ENCODE assay signal across 1 cellular context in the genomic region with DNA sequence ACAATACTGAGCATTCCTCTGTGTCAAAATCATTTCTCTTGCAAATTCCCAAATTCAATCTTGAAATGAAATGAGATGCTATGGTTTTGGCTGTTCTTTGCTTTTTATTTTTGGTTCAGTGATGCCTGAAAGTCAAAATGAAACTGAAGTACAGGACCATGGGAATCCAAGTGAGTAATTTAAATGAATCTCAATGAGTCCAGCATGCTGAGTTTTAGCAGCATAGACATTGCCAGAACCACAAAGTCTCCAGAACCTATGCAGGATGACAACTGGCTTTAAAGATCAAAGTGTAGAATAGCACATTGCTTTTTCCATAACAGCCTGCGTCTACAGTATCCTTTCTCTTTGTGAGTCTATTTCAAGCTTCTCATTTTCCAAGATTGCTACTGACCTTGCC.
TF ChIP-seq lines count a peak whose summit lies in the region.

No MANE protein-coding gene starts in this region.

TF ChIP-seq in WTC11, 78 proteins besides CTCF, POLR2A, EP300 and RAD21 (continued from another document):
- TF ChIP-seq GRHL2 (CRISPR knock-in tag; IDR thresholded peaks at IDR 0.05; ENCODE audit: insufficient replicate concordance, severe bottlenecking) (no peak), KAT7 (CRISPR knock-in tag; IDR thresholded peaks at IDR 0.05; ENCODE audit: borderline replicate concordance) (no peak)
